ENCODE assay signal across 2 cellular contexts in genomic region chr19:49981603-49982593, GRCh38.
TF ChIP-seq lines count a peak whose summit lies in the region.

No MANE protein-coding gene starts in this region.

TF ChIP-seq in GM23338, 12 proteins besides CTCF, POLR2A, EP300 and RAD21:
- TF ChIP-seq NANOG (IDR thresholded peaks at IDR 0.05; ENCODE audit: borderline replicate concordance) (no peak), POLR2AphosphoS5 (IDR thresholded peaks at IDR 0.05; ENCODE audit: low read depth) (no peak), EZH2phosphoT487 (IDR thresholded peaks at IDR 0.05; ENCODE audit: unreplicated experiment) (no peak), JUNB (IDR thresholded peaks at IDR 0.05; ENCODE audit: unreplicated experiment) (no peak), ZNF331 (CRISPR knock-in tag; IDR thresholded peaks at IDR 0.05; ENCODE audit: low read depth) (no peak), EZH2 (IDR thresholded peaks at IDR 0.05; ENCODE audit: low read depth, unreplicated experiment) (no peak), CREB1 (CRISPR knock-in tag; IDR thresholded peaks at IDR 0.05; ENCODE audit: low read depth) (no peak), ETS1 (IDR thresholded peaks at IDR 0.05) (no peak)
- TF ChIP-seq, protein P1, sequence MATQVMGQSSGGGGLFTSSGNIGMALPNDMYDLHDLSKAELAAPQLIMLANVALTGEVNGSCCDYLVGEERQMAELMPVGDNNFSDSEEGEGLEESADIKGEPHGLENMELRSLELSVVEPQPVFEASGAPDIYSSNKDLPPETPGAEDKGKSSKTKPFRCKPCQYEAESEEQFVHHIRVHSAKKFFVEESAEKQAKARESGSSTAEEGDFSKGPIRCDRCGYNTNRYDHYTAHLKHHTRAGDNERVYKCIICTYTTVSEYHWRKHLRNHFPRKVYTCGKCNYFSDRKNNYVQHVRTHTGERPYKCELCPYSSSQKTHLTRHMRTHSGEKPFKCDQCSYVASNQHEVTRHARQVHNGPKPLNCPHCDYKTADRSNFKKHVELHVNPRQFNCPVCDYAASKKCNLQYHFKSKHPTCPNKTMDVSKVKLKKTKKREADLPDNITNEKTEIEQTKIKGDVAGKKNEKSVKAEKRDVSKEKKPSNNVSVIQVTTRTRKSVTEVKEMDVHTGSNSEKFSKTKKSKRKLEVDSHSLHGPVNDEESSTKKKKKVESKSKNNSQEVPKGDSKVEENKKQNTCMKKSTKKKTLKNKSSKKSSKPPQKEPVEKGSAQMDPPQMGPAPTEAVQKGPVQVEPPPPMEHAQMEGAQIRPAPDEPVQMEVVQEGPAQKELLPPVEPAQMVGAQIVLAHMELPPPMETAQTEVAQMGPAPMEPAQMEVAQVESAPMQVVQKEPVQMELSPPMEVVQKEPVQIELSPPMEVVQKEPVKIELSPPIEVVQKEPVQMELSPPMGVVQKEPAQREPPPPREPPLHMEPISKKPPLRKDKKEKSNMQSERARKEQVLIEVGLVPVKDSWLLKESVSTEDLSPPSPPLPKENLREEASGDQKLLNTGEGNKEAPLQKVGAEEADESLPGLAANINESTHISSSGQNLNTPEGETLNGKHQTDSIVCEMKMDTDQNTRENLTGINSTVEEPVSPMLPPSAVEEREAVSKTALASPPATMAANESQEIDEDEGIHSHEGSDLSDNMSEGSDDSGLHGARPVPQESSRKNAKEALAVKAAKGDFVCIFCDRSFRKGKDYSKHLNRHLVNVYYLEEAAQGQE (IDR thresholded peaks at IDR 0.05; ENCODE audit: unreplicated experiment), result no peak
- TF ChIP-seq, protein P2, sequence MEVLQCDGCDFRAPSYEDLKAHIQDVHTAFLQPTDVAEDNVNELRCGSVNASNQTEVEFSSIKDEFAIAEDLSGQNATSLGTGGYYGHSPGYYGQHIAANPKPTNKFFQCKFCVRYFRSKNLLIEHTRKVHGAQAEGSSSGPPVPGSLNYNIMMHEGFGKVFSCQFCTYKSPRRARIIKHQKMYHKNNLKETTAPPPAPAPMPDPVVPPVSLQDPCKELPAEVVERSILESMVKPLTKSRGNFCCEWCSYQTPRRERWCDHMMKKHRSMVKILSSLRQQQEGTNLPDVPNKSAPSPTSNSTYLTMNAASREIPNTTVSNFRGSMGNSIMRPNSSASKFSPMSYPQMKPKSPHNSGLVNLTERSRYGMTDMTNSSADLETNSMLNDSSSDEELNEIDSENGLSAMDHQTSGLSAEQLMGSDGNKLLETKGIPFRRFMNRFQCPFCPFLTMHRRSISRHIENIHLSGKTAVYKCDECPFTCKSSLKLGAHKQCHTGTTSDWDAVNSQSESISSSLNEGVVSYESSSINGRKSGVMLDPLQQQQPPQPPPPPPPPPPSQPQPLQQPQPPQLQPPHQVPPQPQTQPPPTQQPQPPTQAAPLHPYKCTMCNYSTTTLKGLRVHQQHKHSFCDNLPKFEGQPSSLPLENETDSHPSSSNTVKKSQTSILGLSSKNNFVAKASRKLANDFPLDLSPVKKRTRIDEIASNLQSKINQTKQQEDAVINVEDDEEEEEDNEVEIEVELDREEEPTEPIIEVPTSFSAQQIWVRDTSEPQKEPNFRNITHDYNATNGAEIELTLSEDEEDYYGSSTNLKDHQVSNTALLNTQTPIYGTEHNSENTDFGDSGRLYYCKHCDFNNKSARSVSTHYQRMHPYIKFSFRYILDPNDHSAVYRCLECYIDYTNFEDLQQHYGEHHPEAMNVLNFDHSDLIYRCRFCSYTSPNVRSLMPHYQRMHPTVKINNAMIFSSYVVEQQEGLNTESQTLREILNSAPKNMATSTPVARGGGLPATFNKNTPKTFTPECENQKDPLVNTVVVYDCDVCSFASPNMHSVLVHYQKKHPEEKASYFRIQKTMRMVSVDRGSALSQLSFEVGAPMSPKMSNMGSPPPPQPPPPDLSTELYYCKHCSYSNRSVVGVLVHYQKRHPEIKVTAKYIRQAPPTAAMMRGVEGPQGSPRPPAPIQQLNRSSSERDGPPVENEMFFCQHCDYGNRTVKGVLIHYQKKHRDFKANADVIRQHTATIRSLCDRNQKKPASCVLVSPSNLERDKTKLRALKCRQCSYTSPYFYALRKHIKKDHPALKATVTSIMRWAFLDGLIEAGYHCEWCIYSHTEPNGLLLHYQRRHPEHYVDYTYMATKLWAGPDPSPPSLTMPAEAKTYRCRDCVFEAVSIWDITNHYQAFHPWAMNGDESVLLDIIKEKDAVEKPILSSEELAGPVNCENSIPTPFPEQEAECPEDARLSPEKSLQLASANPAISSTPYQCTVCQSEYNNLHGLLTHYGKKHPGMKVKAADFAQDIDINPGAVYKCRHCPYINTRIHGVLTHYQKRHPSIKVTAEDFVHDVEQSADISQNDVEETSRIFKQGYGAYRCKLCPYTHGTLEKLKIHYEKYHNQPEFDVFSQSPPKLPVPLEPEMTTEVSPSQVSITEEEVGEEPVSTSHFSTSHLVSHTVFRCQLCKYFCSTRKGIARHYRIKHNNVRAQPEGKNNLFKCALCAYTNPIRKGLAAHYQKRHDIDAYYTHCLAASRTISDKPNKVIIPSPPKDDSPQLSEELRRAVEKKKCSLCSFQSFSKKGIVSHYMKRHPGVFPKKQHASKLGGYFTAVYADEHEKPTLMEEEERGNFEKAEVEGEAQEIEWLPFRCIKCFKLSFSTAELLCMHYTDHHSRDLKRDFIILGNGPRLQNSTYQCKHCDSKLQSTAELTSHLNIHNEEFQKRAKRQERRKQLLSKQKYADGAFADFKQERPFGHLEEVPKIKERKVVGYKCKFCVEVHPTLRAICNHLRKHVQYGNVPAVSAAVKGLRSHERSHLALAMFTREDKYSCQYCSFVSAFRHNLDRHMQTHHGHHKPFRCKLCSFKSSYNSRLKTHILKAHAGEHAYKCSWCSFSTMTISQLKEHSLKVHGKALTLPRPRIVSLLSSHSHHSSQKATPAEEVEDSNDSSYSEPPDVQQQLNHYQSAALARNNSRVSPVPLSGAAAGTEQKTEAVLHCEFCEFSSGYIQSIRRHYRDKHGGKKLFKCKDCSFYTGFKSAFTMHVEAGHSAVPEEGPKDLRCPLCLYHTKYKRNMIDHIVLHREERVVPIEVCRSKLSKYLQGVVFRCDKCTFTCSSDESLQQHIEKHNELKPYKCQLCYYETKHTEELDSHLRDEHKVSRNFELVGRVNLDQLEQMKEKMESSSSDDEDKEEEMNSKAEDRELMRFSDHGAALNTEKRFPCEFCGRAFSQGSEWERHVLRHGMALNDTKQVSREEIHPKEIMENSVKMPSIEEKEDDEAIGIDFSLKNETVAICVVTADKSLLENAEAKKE (CRISPR knock-in tag; IDR thresholded peaks at IDR 0.05), result no peak

TF ChIP-seq in K562, 482 proteins besides CTCF, POLR2A, EP300 and RAD21 (continues in another document):
- TF ChIP-seq BHLHE40 (IDR thresholded peaks at IDR 0.05; ENCODE audit: low read length) (peak; percentile 38; the same call in 1 of the 2 replicates), FOXP1 (CRISPR knock-in tag; IDR thresholded peaks at IDR 0.05) (no peak), NCOR1 (IDR thresholded peaks at IDR 0.05) (peak; percentile 72; the same call in 1 of the 2 replicates), EGR1 (conservative IDR thresholded peaks at IDR 0.05) (0 out of 2 replicates have a peak, but pooled peaks have one; percentile 41), JUND (IDR thresholded peaks at IDR 0.05; ENCODE audit: borderline replicate concordance, low read depth, low read length) (no peak), JUND (tag; IDR thresholded peaks at IDR 0.05; ENCODE audit: borderline replicate concordance, low read depth, low read length) (peak; percentile 23; the same call in 1 of the 3 replicates), CXXC5 (CRISPR knock-in tag; IDR thresholded peaks at IDR 0.05) (peak; percentile 35; the same call in 1 of the 2 replicates), SMARCE1 (IDR thresholded peaks at IDR 0.05) (peak; percentile 62; the same call in 1 of the 2 replicates), ZBTB7A (IDR thresholded peaks at IDR 0.05; ENCODE audit: borderline replicate concordance, control insufficient read depth, low read depth, low read length) (peak; percentile 71; the same call in 1 of the 2 replicates), CEBPG (CRISPR knock-in tag; IDR thresholded peaks at IDR 0.05) (no peak), CEBPG (tag; conservative IDR thresholded peaks at IDR 0.05 in 1 of 2, IDR thresholded peaks at IDR 0.05 in 1 of 2) (no peak), KDM1A (IDR thresholded peaks at IDR 0.05) (peak in 1 of 2 experiments; percentile 43; a peak in 3 of 4 replicates), GATA2 (CRISPR knock-in tag; IDR thresholded peaks at IDR 0.05) (peak; percentile 33; the same call in 1 of the 2 replicates), CBFA2T3 (IDR thresholded peaks at IDR 0.05) (peak; percentile 89), MBD2 (IDR thresholded peaks at IDR 0.05; ENCODE audit: borderline replicate concordance, low read depth) (0 out of 2 replicates have a peak, but pooled peaks have one; percentile 32), TSC22D4 (tag; IDR thresholded peaks at IDR 0.05) (no peak), SMAD4 (CRISPR knock-in tag; conservative IDR thresholded peaks at IDR 0.05) (no peak; the same call in 1 of the 2 replicates), TEAD1 (CRISPR knock-in tag; IDR thresholded peaks at IDR 0.05) (peak in 1 of 2 experiments; percentile 85; a peak in 1 of 4 replicates), DPF2 (IDR thresholded peaks at IDR 0.05) (peak; percentile 58; the same call in 1 of the 2 replicates), RBM25 (IDR thresholded peaks at IDR 0.05; ENCODE audit: low read depth, low read length, severe bottlenecking) (peak; percentile 57), HDAC1 (IDR thresholded peaks at IDR 0.05) (0 out of 4 replicates have a peak, but pooled peaks of 1 of the 2 experiments have one; percentile 29), TBP (optimal IDR thresholded peaks at IDR 0.05; ENCODE audit: low read depth, low read length) (peak; percentile 24), RCOR1 (IDR thresholded peaks at IDR 0.05; ENCODE audit: borderline replicate concordance in 1 of 2, low read depth in 2 of 2, low read length in 2 of 2) (peak in 1 of 2 experiments; percentile 9; a peak in 1 of 4 replicates), ZNF121 (CRISPR knock-in tag; conservative IDR thresholded peaks at IDR 0.05) (peak; percentile 98), ZNF583 (CRISPR knock-in tag; IDR thresholded peaks at IDR 0.05) (0 out of 2 replicates have a peak, but pooled peaks have one; percentile 7), ETV6 (IDR thresholded peaks at IDR 0.05; ENCODE audit: borderline replicate concordance in 1 of 2, low read depth in 2 of 2, low read length in 1 of 2) (no peak), ETV6 (CRISPR knock-in tag; IDR thresholded peaks at IDR 0.05; ENCODE audit: borderline replicate concordance) (no peak), ARID1B (IDR thresholded peaks at IDR 0.05) (peak; percentile 80), FOSL1 (tag; conservative IDR thresholded peaks at IDR 0.05) (peak; percentile 69), ZNF316 (IDR thresholded peaks at IDR 0.05) (0 out of 2 replicates have a peak, but pooled peaks have one; percentile 4), CBFA2T2 (conservative IDR thresholded peaks at IDR 0.05) (peak; percentile 82), TCF3 (CRISPR knock-in tag; IDR thresholded peaks at IDR 0.05) (peak; percentile 83), MAZ (CRISPR knock-in tag; conservative IDR thresholded peaks at IDR 0.05 in 1 of 2, IDR thresholded peaks at IDR 0.05 in 1 of 2) (0 out of 4 replicates have a peak, but pooled peaks of 1 of the 2 experiments have one; percentile 40), HLTF (IDR thresholded peaks at IDR 0.05) (no peak), LCOR (CRISPR knock-in tag; IDR thresholded peaks at IDR 0.05) (0 out of 2 replicates have a peak, but pooled peaks have one; percentile 24), TRIM24 (IDR thresholded peaks at IDR 0.05) (peak in 1 of 2 experiments; percentile 13; a peak in 1 of 4 replicates)
- TF ChIP-seq, protein P3, sequence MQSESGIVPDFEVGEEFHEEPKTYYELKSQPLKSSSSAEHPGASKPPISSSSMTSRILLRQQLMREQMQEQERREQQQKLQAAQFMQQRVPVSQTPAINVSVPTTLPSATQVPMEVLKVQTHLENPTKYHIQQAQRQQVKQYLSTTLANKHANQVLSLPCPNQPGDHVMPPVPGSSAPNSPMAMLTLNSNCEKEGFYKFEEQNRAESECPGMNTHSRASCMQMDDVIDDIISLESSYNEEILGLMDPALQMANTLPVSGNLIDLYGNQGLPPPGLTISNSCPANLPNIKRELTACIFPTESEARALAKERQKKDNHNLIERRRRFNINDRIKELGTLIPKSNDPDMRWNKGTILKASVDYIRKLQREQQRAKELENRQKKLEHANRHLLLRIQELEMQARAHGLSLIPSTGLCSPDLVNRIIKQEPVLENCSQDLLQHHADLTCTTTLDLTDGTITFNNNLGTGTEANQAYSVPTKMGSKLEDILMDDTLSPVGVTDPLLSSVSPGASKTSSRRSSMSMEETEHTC (IDR thresholded peaks at IDR 0.05), result 0 out of 2 replicates have a peak, but pooled peaks have one; percentile 15
- TF ChIP-seq, protein P4, sequence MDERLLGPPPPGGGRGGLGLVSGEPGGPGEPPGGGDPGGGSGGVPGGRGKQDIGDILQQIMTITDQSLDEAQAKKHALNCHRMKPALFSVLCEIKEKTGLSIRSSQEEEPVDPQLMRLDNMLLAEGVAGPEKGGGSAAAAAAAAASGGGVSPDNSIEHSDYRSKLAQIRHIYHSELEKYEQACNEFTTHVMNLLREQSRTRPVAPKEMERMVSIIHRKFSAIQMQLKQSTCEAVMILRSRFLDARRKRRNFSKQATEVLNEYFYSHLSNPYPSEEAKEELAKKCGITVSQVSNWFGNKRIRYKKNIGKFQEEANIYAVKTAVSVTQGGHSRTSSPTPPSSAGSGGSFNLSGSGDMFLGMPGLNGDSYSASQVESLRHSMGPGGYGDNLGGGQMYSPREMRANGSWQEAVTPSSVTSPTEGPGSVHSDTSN (CRISPR knock-in tag; IDR thresholded peaks at IDR 0.05; ENCODE audit: low read depth), result no peak
- TF ChIP-seq, protein P4 (tag; conservative IDR thresholded peaks at IDR 0.05; ENCODE audit: low read depth), result no peak
- TF ChIP-seq, protein P5, sequence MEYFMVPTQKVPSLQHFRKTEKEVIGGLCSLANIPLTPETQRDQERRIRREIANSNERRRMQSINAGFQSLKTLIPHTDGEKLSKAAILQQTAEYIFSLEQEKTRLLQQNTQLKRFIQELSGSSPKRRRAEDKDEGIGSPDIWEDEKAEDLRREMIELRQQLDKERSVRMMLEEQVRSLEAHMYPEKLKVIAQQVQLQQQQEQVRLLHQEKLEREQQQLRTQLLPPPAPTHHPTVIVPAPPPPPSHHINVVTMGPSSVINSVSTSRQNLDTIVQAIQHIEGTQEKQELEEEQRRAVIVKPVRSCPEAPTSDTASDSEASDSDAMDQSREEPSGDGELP (CRISPR knock-in tag; IDR thresholded peaks at IDR 0.05; ENCODE audit: borderline replicate concordance), result peak; percentile 51; the same call in 1 of the 2 replicates
- TF ChIP-seq, protein P6, sequence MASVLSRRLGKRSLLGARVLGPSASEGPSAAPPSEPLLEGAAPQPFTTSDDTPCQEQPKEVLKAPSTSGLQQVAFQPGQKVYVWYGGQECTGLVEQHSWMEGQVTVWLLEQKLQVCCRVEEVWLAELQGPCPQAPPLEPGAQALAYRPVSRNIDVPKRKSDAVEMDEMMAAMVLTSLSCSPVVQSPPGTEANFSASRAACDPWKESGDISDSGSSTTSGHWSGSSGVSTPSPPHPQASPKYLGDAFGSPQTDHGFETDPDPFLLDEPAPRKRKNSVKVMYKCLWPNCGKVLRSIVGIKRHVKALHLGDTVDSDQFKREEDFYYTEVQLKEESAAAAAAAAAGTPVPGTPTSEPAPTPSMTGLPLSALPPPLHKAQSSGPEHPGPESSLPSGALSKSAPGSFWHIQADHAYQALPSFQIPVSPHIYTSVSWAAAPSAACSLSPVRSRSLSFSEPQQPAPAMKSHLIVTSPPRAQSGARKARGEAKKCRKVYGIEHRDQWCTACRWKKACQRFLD (CRISPR knock-in tag; IDR thresholded peaks at IDR 0.05), result peak; percentile 48; the same call in 1 of the 2 replicates
